Comparison of ENCODE assay signal across 8 cellular contexts in the genomic region with DNA sequence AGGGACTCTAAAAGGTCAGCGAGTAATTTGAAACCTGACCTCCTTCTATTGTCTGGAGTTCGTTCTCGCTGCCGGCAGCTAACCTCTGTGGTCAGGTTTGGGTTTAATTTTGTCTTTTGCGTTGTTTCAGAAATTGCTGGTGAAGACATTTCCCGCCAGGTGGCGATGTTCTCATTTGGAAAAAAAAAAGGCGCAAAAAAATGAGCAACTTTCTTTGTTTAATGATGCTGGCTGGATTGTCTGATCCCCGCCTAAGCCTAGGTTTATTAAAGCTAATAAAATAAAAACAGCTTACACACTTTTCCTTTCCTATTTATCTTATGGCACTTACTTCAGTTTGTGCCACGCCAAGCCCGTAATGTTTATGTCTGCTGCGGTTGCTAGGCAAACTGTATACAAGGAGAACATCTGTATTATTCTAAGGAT.
DNase-seq lines count a peak whose midpoint lies in the region; ATAC-seq and TF ChIP-seq lines count a peak whose summit lies in the region.

No MANE protein-coding gene starts in this region.

- intact Hi-C loops in left cardiac atrium (cut with DNase I) (no loop called here), Right ventricle myocardium superior (cut with DNase I) (no loop called here), right cardiac atrium (cut with DNase I) (no loop called here)

- H3K4me1 ChIP-seq in right cardiac atrium (ENCODE audit: control insufficient read depth, insufficient read depth, low read length) = no peaks in the 10 kb centered on the region

- H3K27ac ChIP-seq in right cardiac atrium (ENCODE audit: low read length) = no peak overlapping the region

- peak; percentile 30 for DNase-seq in left cardiac atrium
- no peak for DNase-seq in Right ventricle myocardium superior
- DNase-seq in M059J (ENCODE audit: low read depth) = peak; percentile 57
- DNase-seq in right cardiac atrium = peak in 2 of 3 donors; percentile 12 to 52
- peak; percentile 34 for DNase-seq in stromal cell of bone marrow (ENCODE audit: low read depth)

- H3K9me3 Mint-ChIP-seq in activated T-helper 17 cell treated with anti-CD3 and anti-CD28 coated beads, Interleukin-2, amount 50 U/mL, for 72 hours = no peaks in the 10 kb centered on the region

- H3K27ac Mint-ChIP-seq in activated T-helper 17 cell treated with anti-CD3 and anti-CD28 coated beads, Interleukin-2, amount 50 U/mL, for 72 hours = no peak overlapping the region

- 0 out of 2 replicates have a peak, but pooled peaks have one; percentile 16 for TF ChIP-seq CTCF in WI38 (IDR thresholded peaks at IDR 0.05; ENCODE audit: low read depth, low read length)

- no peaks in the 10 kb centered on the region for H3K27me3 ChIP-seq in right cardiac atrium (ENCODE audit: control insufficient read depth, insufficient read depth)

- no peaks in the 10 kb centered on the region for H3K36me3 Mint-ChIP-seq in activated T-helper 17 cell treated with anti-CD3 and anti-CD28 coated beads, Interleukin-2, amount 50 U/mL, for 72 hours (ENCODE audit: low read depth)

- 12% methylated on average over 12 of the region's 12 CpGs for WGBS in right cardiac atrium

- H3K27me3 Mint-ChIP-seq in activated T-helper 17 cell treated with anti-CD3 and anti-CD28 coated beads, Interleukin-2, amount 50 U/mL, for 72 hours = peaks cover 18% of the 10 kb centered on the region

- H3K4me1 Mint-ChIP-seq in activated T-helper 17 cell treated with anti-CD3 and anti-CD28 coated beads, Interleukin-2, amount 50 U/mL, for 72 hours = no peaks in the 10 kb centered on the region

- H3K9me3 ChIP-seq in right cardiac atrium (ENCODE audit: control insufficient read depth, low read length) = no peaks in the 10 kb centered on the region

- ATAC-seq in left cardiac atrium (peak in 1 of 2 donors; percentile 38), Right ventricle myocardium superior (ENCODE audit: poor library complexity) (no peak), right cardiac atrium (peak in 1 of 2 donors; percentile 33), HG02884 (IDR thresholded peaks at IDR 0.05; ENCODE audit: unreplicated experiment) (no peak)
- no peak for ATAC-seq in activated T-helper 17 cell treated with anti-CD3 and anti-CD28 coated beads, Interleukin-2, amount 50 U/mL, for 72 hours (replicated peaks)

- H3K4me3 Mint-ChIP-seq in activated T-helper 17 cell treated with anti-CD3 and anti-CD28 coated beads, Interleukin-2, amount 50 U/mL, for 72 hours = no peak overlapping the region

- no peak overlapping the region for H3K4me3 ChIP-seq in WI38 (ENCODE audit: low read depth, low read length)
- H3K4me3 ChIP-seq in right cardiac atrium (ENCODE audit: low read length) = no peak overlapping the region
